Comparison of ENCODE assay signal across 37 cellular contexts in genomic region chrX:24301806-24302205, GRCh38. TPM values are rescaled to one million over a fixed set of nuclear protein-coding genes. Genes with fewer than 3 reads are reported as not detected.
"Had no signal": no experiment of that assay in that cellular context is flagged by ENCODE, and none has a peak within 500 bp of the region (broad histone marks: within the 10 kb centered on the region; RNA-seq: fewer than 3 reads in every experiment).

No MANE protein-coding gene starts in this region.

- H3K36me3 Mint-ChIP-seq: activated CD4-positive, alpha-beta memory T cell treated with anti-CD3 and anti-CD28 coated beads for 36 hours; activated CD8-positive, alpha-beta memory T cell treated with anti-CD3 and anti-CD28 coated beads, Interleukin-2, amount 10 ng/mL, durations not matched to agents 7 days and 5 days; activated naive CD4-positive, alpha-beta T cell treated with anti-CD3 and anti-CD28 coated beads, Interleukin-2, amount 10 ng/mL, durations not matched to agents 7 days and 5 days; activated naive CD4-positive, alpha-beta T cell treated with anti-CD3 and anti-CD28 coated beads, Interleukin-2, amount 50 U/mL, for 72 hours; activated naive CD8-positive, alpha-beta T cell treated with anti-CD3 and anti-CD28 coated beads, Interleukin-2, amount 10 ng/mL, durations not matched to agents 7 days and 5 days; brain; WTC11 had no signal

- H3K9me3 Mint-ChIP-seq: activated CD4-positive, alpha-beta memory T cell treated with anti-CD3 and anti-CD28 coated beads for 36 hours; activated naive CD4-positive, alpha-beta T cell treated with anti-CD3 and anti-CD28 coated beads, Interleukin-2, amount 10 ng/mL, durations not matched to agents 7 days and 5 days; activated naive CD4-positive, alpha-beta T cell treated with anti-CD3 and anti-CD28 coated beads, Interleukin-2, amount 50 U/mL, for 72 hours; activated naive CD8-positive, alpha-beta T cell treated with anti-CD3 and anti-CD28 coated beads, Interleukin-2, amount 10 ng/mL, durations not matched to agents 7 days and 5 days; activated T-helper 1 cell treated with anti-CD3 and anti-CD28 coated beads, Interleukin-12 subunit alpha, Interleukin-12 subunit beta, Interleukin-2, Interleukin-4 antibody, amounts not matched to agents 30 ng/mL and 10 ng/mL and 1 ng/mL, durations not matched to agents 14 hours and 24 hours and 36 hours; brain; WTC11 had no signal

- H3K27ac Mint-ChIP-seq: activated CD4-positive, alpha-beta memory T cell treated with anti-CD3 and anti-CD28 coated beads for 36 hours; activated CD8-positive, alpha-beta memory T cell treated with anti-CD3 and anti-CD28 coated beads, Interleukin-2, amount 10 ng/mL, durations not matched to agents 7 days and 5 days; activated CD8-positive, alpha-beta T cell treated with anti-CD3 and anti-CD28 coated beads, Interleukin-2, amount 10 ng/mL, durations not matched to agents 7 days and 5 days; activated naive CD4-positive, alpha-beta T cell treated with anti-CD3 and anti-CD28 coated beads, Interleukin-2, amount 10 ng/mL, durations not matched to agents 7 days and 5 days; activated naive CD8-positive, alpha-beta T cell treated with anti-CD3 and anti-CD28 coated beads, Interleukin-2, amount 10 ng/mL, durations not matched to agents 7 days and 5 days; activated T-helper 1 cell treated with anti-CD3 and anti-CD28 coated beads, Interleukin-12 subunit alpha, Interleukin-12 subunit beta, Interleukin-2, Interleukin-4 antibody, amounts not matched to agents 30 ng/mL and 10 ng/mL and 1 ng/mL, durations not matched to agents 14 hours and 24 hours and 36 hours; brain; WTC11 had no signal

- H3K4me1 ChIP-seq: ascending aorta, breast epithelium, colonic mucosa, esophagus squamous epithelium, foreskin keratinocyte, gastrocnemius medialis had no signal

- H3K27ac ChIP-seq: ascending aorta, breast epithelium, cardiac muscle cell, colonic mucosa, epithelial cell of prostate, esophagus squamous epithelium, foreskin keratinocyte, gastrocnemius medialis, heart left ventricle, VCaP had no signal

- H3K4me3 Mint-ChIP-seq: activated CD4-positive, alpha-beta memory T cell treated with anti-CD3 and anti-CD28 coated beads for 36 hours; activated CD8-positive, alpha-beta memory T cell treated with anti-CD3 and anti-CD28 coated beads, Interleukin-2, amount 10 ng/mL, durations not matched to agents 7 days and 5 days; activated CD8-positive, alpha-beta T cell treated with anti-CD3 and anti-CD28 coated beads, Interleukin-2, amount 10 ng/mL, durations not matched to agents 7 days and 5 days; activated naive CD4-positive, alpha-beta T cell treated with anti-CD3 and anti-CD28 coated beads, Interleukin-2, amount 10 ng/mL, durations not matched to agents 7 days and 5 days; activated naive CD8-positive, alpha-beta T cell treated with anti-CD3 and anti-CD28 coated beads, Interleukin-2, amount 10 ng/mL, durations not matched to agents 7 days and 5 days; activated T-helper 1 cell treated with anti-CD3 and anti-CD28 coated beads, Interleukin-12 subunit alpha, Interleukin-12 subunit beta, Interleukin-2, Interleukin-4 antibody, amounts not matched to agents 30 ng/mL and 10 ng/mL and 1 ng/mL, durations not matched to agents 14 hours and 24 hours and 36 hours; brain; WTC11 had no signal

- H3K9me3 ChIP-seq: ascending aorta, breast epithelium, colonic mucosa, esophagus squamous epithelium, gastrocnemius medialis, heart left ventricle had no signal

- H3K4me1 Mint-ChIP-seq: activated CD8-positive, alpha-beta memory T cell treated with anti-CD3 and anti-CD28 coated beads, Interleukin-2, amount 10 ng/mL, durations not matched to agents 7 days and 5 days; activated naive CD4-positive, alpha-beta T cell treated with anti-CD3 and anti-CD28 coated beads, Interleukin-2, amount 10 ng/mL, durations not matched to agents 7 days and 5 days; activated naive CD8-positive, alpha-beta T cell treated with anti-CD3 and anti-CD28 coated beads, Interleukin-2, amount 10 ng/mL, durations not matched to agents 7 days and 5 days had no signal

- H3K36me3 ChIP-seq: ascending aorta, breast epithelium, cardiac muscle cell, colonic mucosa, esophagus squamous epithelium, gastrocnemius medialis, heart left ventricle had no signal

- H3K4me3 ChIP-seq: ascending aorta, breast epithelium, cardiac muscle cell, colonic mucosa, esophagus squamous epithelium, gastrocnemius medialis, heart left ventricle had no signal

- H3K27me3 Mint-ChIP-seq: activated CD4-positive, alpha-beta memory T cell treated with anti-CD3 and anti-CD28 coated beads for 36 hours; activated CD8-positive, alpha-beta memory T cell treated with anti-CD3 and anti-CD28 coated beads, Interleukin-2, amount 10 ng/mL, durations not matched to agents 7 days and 5 days had no signal

- DNase-seq: activated CD4-positive, alpha-beta memory T cell treated with anti-CD3 and anti-CD28 coated beads for 36 hours; activated CD4-positive, alpha-beta T cell treated with anti-CD3 and anti-CD28 coated beads for 1 hour; activated CD4-positive, alpha-beta T cell treated with anti-CD3 and anti-CD28 coated beads for 4 hours; activated CD8-positive, alpha-beta memory T cell treated with anti-CD3 and anti-CD28 coated beads, Interleukin-2, amount 10 ng/mL, durations not matched to agents 7 days and 5 days; activated CD8-positive, alpha-beta memory T cell treated with anti-CD3 and anti-CD28 coated beads, Interleukin-2, amount 50 U/mL, for 4 hours; activated CD8-positive, alpha-beta T cell treated with anti-CD3 and anti-CD28 coated beads, Interleukin-2, amount 10 ng/mL, durations not matched to agents 7 days and 5 days; activated gamma-delta T cell; activated naive CD4-positive, alpha-beta T cell; activated naive CD4-positive, alpha-beta T cell treated with anti-CD3 and anti-CD28 coated beads, Interleukin-2, amount 10 ng/mL, durations not matched to agents 7 days and 5 days; activated naive CD8-positive, alpha-beta T cell treated with anti-CD3 and anti-CD28 coated beads, Interleukin-2, amount 10 ng/mL, durations not matched to agents 7 days and 5 days; activated T-cell treated with anti-CD3 and anti-CD28 coated beads, Interleukin-2, amount 50 U/mL, for 1 hour; activated T-cell treated with anti-CD3 and anti-CD28 coated beads, Interleukin-2, amount 50 U/mL, for 48 hours; central memory CD4-positive, alpha-beta T cell; cerebellar nuclear complex; colonic mucosa; effector CD8-positive, alpha-beta T cell; esophagus squamous epithelium; gastrocnemius medialis; glutamatergic neuron; heart left ventricle; T-helper 1 cell; T-helper 2 cell had no signal

- H3K27me3 ChIP-seq: ascending aorta, cardiac muscle cell, colonic mucosa, esophagus squamous epithelium, foreskin keratinocyte had no signal

RNA-seq across cellular contexts. Expression of gene SUPT20HL2, which starts 12.1 kb away (rescaled TPM):
- total RNA-seq: activated CD4-positive, alpha-beta memory T cell treated with anti-CD3 and anti-CD28 coated beads for 36 hours; activated CD8-positive, alpha-beta memory T cell treated with anti-CD3 and anti-CD28 coated beads for 36 hours; activated CD8-positive, alpha-beta memory T cell treated with anti-CD3 and anti-CD28 coated beads, Interleukin-2, amount 10 ng/mL, durations not matched to agents 7 days and 5 days; activated CD8-positive, alpha-beta T cell treated with anti-CD3 and anti-CD28 coated beads, Interleukin-2, amount 10 ng/mL, durations not matched to agents 7 days and 5 days; activated naive CD4-positive, alpha-beta T cell treated with anti-CD3 and anti-CD28 coated beads, Interleukin-2, amount 50 U/mL, for 72 hours; activated naive CD8-positive, alpha-beta T cell treated with anti-CD3 and anti-CD28 coated beads, Interleukin-2, amount 10 ng/mL, durations not matched to agents 7 days and 5 days; activated T-helper 1 cell treated with anti-CD3 and anti-CD28 coated beads, Interleukin-12 subunit alpha, Interleukin-12 subunit beta, Interleukin-2, Interleukin-4 antibody, amounts not matched to agents 30 ng/mL and 10 ng/mL and 1 ng/mL, durations not matched to agents 14 hours and 24 hours and 36 hours; breast epithelium; colonic mucosa; dermis microvascular lymphatic vessel endothelial cell; endothelial cell of umbilical vein; esophagus squamous epithelium; fibroblast of lung; foreskin keratinocyte; gastrocnemius medialis; WTC11 had no signal
- polyA plus RNA-seq: endothelial cell of umbilical vein, esophagus, fibroblast of lung, foreskin keratinocyte, heart left ventricle had no signal

RNA-seq across cellular contexts. Expression of gene SUPT20HL1, which starts 58.6 kb away (rescaled TPM):
- total RNA-seq: activated CD4-positive, alpha-beta memory T cell treated with anti-CD3 and anti-CD28 coated beads for 36 hours; activated CD8-positive, alpha-beta memory T cell treated with anti-CD3 and anti-CD28 coated beads, Interleukin-2, amount 10 ng/mL, durations not matched to agents 7 days and 5 days; activated CD8-positive, alpha-beta T cell treated with anti-CD3 and anti-CD28 coated beads, Interleukin-2, amount 10 ng/mL, durations not matched to agents 7 days and 5 days; activated naive CD8-positive, alpha-beta T cell treated with anti-CD3 and anti-CD28 coated beads, Interleukin-2, amount 10 ng/mL, durations not matched to agents 7 days and 5 days; activated T-helper 1 cell treated with anti-CD3 and anti-CD28 coated beads, Interleukin-12 subunit alpha, Interleukin-12 subunit beta, Interleukin-2, Interleukin-4 antibody, amounts not matched to agents 30 ng/mL and 10 ng/mL and 1 ng/mL, durations not matched to agents 14 hours and 24 hours and 36 hours; breast epithelium; cardiac muscle cell; colonic mucosa; dermis microvascular lymphatic vessel endothelial cell; endothelial cell of umbilical vein; esophagus squamous epithelium; fibroblast of lung; foreskin keratinocyte; gastrocnemius medialis; heart left ventricle; WTC11 had no signal
- polyA plus RNA-seq: endothelial cell of umbilical vein, esophagus, fibroblast of lung, foreskin keratinocyte, heart left ventricle had no signal
